8 cellular contexts compared by ENCODE assay signal in genomic region chr10:21888959-21889358, GRCh38.
DNase-seq lines count a peak whose midpoint lies in the region; ATAC-seq and TF ChIP-seq lines count a peak whose summit lies in the region.

No MANE protein-coding gene starts in this region.

- H3K36me3 ChIP-seq in stomach, result peaks cover 0 to 38% (median 10%) of the 10 kb centered on the region in 4 donors
- H3K36me3 ChIP-seq in smooth muscle cell (ENCODE audit: low read depth), result peaks cover 13% of the 10 kb centered on the region

- H3K4me3 ChIP-seq in stomach (no peak overlapping the region), smooth muscle cell (no peak overlapping the region)

- TF ChIP-seq EP300 in stomach (IDR thresholded peaks at IDR 0.05), result no peak

- no peak overlapping the region for H3K27ac ChIP-seq in CD4-positive, alpha-beta T cell (ENCODE audit: low read depth, low read length)
- H3K27ac ChIP-seq in stomach (no peak overlapping the region), smooth muscle cell (ENCODE audit: low read depth) (no peak overlapping the region)

- TF ChIP-seq CTCF in CD4-positive, alpha-beta T cell (IDR thresholded peaks at IDR 0.05), result no peak
- no peak for TF ChIP-seq CTCF in stomach (IDR thresholded peaks at IDR 0.05)
- no peak for TF ChIP-seq CTCF in smooth muscle cell (IDR thresholded peaks at IDR 0.05; ENCODE audit: borderline replicate concordance, insufficient read depth, poor library complexity, severe bottlenecking)

- no peaks in the 10 kb centered on the region for H3K27me3 ChIP-seq in CD4-positive, alpha-beta T cell (ENCODE audit: control insufficient read depth, insufficient read depth, low read length)
- no peaks in the 10 kb centered on the region for H3K27me3 ChIP-seq in stomach
- no peaks in the 10 kb centered on the region for H3K27me3 ChIP-seq in smooth muscle cell (ENCODE audit: low read depth)

- H3K9me3 Mint-ChIP-seq in CD4-positive, alpha-beta T cell, result peaks cover 20% of the 10 kb centered on the region

- intact Hi-C loops in CD4-positive, alpha-beta T cell (cut with DNase I, micrococcal nuclease), result no loop called here
- intact Hi-C loops in stomach (cut with DNase I; ENCODE audit: low total_unique reads), result no loop called here

- peaks cover 67% of the 10 kb centered on the region for H3K36me3 Mint-ChIP-seq in CD4-positive, alpha-beta T cell (ENCODE audit: low read depth)

- H3F3A ChIP-seq in smooth muscle cell (ENCODE audit: low read depth), result no peaks in the 10 kb centered on the region

- no peak for TF ChIP-seq POLR2A in stomach (IDR thresholded peaks at IDR 0.05)

- no peaks in the 10 kb centered on the region for H3K27me3 Mint-ChIP-seq in CD4-positive, alpha-beta T cell

- no peak overlapping the region for H3K9ac ChIP-seq in smooth muscle cell (ENCODE audit: low read depth)

- no peak overlapping the region for H2AFZ ChIP-seq in smooth muscle cell (ENCODE audit: low read depth)

- POLR2A ChIA-PET in CD4-positive, alpha-beta T cell (lab: Charles Lee), result no interaction called here

- no peak overlapping the region for H3K4me2 ChIP-seq in smooth muscle cell

- ATAC-seq in CD4-positive, alpha-beta T cell (ENCODE audit: poor library complexity), result peak; percentile 88
- ATAC-seq in GM19025 (IDR thresholded peaks at IDR 0.05; ENCODE audit: low read depth, unreplicated experiment) (peak; percentile 95), HG02885 (IDR thresholded peaks at IDR 0.05; ENCODE audit: poor library complexity, unreplicated experiment) (peak; percentile 98)

- H3K4me1 ChIP-seq in stomach, result no peaks in the 10 kb centered on the region
- H3K4me1 ChIP-seq in smooth muscle cell (ENCODE audit: low read depth), result no peaks in the 10 kb centered on the region

- peaks cover 3% of the 10 kb centered on the region for H4K20me1 ChIP-seq in smooth muscle cell (ENCODE audit: low read depth)

- H3K27ac Mint-ChIP-seq in CD4-positive, alpha-beta T cell, result no peak overlapping the region

- H3K4me1 Mint-ChIP-seq in CD4-positive, alpha-beta T cell (ENCODE audit: low read depth), result peaks cover 49% of the 10 kb centered on the region

- peak in 3 of 10 experiments; percentile 3 to 4 (median 4) for DNase-seq in CD4-positive, alpha-beta T cell
- DNase-seq in RPMI8226 (peak; percentile 81), cerebellar nuclear complex (lab: John Stamatoyannopoulos, UW) (no peak), stomach (no peak), NCI-H2227 treated with DMSO at 0.1 percent for 48 hours (lab: John Stamatoyannopoulos, UW) (no peak), smooth muscle cell (lab: John Stamatoyannopoulos, UW; ENCODE audit: unreplicated experiment) (no peak)

- 60 to 77% (median 71%) methylated on average over 5 of the region's 5 CpGs for WGBS in stomach, 5 donors
- 92% methylated on average over 5 of the region's 5 CpGs for WGBS in smooth muscle cell (ENCODE audit: low lambda C conversion rate)

- peak overlapping the region; percentile 34 for H3K4me3 Mint-ChIP-seq in CD4-positive, alpha-beta T cell

- peaks cover 12% of the 10 kb centered on the region for H3K9me3 ChIP-seq in CD4-positive, alpha-beta T cell (ENCODE audit: control insufficient read depth, low read length)
- H3K9me3 ChIP-seq in stomach, result peaks cover 0 to 33% (median 23%) of the 10 kb centered on the region in 4 donors
- peaks cover 24% of the 10 kb centered on the region for H3K9me3 ChIP-seq in smooth muscle cell (replicated peaks; ENCODE audit: low read depth)

- peaks cover 7% of the 10 kb centered on the region for H3K79me2 ChIP-seq in smooth muscle cell (ENCODE audit: low read depth)

- CTCF ChIA-PET in CD4-positive, alpha-beta T cell (lab: Charles Lee), result interaction anchor here (0.8 to 1.3 kb wide), 3 partner anchors 17 to 417 kb away, joined by 3 read pairs; no protein-coding TSS in a partner anchor
